26 cellular contexts compared by ENCODE assay signal in the genomic region with DNA sequence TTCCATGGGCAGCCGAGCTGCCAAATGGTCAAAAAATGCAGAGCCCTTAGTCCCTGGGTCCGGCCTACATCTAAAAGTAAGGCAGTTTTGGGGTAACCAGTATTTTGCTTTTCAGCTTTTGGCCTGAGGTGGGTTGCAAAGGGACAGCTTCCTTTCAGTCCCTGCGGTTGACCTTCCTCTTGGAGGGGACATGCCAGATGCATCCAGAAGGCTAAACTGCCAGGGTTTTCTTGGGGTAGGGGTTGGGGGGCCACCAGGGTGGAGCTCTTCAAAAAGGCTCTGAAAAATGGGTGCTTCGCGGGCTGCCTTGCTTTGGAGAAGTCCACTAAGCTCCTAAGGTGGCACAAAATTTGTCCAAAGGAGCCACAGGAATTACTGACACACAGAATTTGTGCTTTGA.
"Had no signal": no experiment of that assay in that cellular context is flagged by ENCODE, and none has a peak within 500 bp of the region (broad histone marks: within the 10 kb centered on the region; RNA-seq: fewer than 3 reads in every experiment).

No MANE protein-coding gene starts in this region.

- H3K27me3 Mint-ChIP-seq: activated CD4-positive, alpha-beta memory T cell treated with anti-CD3 and anti-CD28 coated beads for 36 hours; activated T-helper 17 cell treated with anti-CD3 and anti-CD28 coated beads, Interleukin-2, amount 50 U/mL, for 72 hours had no signal

- H3K27me3 ChIP-seq: brain microvascular endothelial cell, Peyer's patch had no signal

- ATAC-seq: activated T-cell treated with anti-CD3 and anti-CD28 coated beads, Interleukin-2, amount 50 U/mL, for 72 hours; activated T-helper 17 cell treated with anti-CD3 and anti-CD28 coated beads, Interleukin-2, amount 50 U/mL, for 72 hours; K562 had no signal

- H3K36me3 ChIP-seq: brain microvascular endothelial cell, Peyer's patch had no signal

- DNase-seq: activated CD4-positive, alpha-beta memory T cell treated with anti-CD3 and anti-CD28 coated beads for 36 hours; activated CD4-positive, alpha-beta T cell treated with anti-CD3 and anti-CD28 coated beads, Interleukin-2, amount 50 U/mL, for 1 hour; activated effector memory CD4-positive, alpha-beta T cell treated with anti-CD3 and anti-CD28 coated beads, Interleukin-2, amount 50 U/mL, for 16 hours; activated naive CD4-positive, alpha-beta T cell; activated naive CD4-positive, alpha-beta T cell treated with anti-CD3 and anti-CD28 coated beads, Interleukin-2, amount 50 U/mL, for 16 hours; activated naive CD8-positive, alpha-beta T cell treated with anti-CD3 and anti-CD28 coated beads for 36 hours; activated T-cell treated with anti-CD3 and anti-CD28 coated beads, Interleukin-2, amount 50 U/mL, for 1 hour; activated T-cell treated with anti-CD3 and anti-CD28 coated beads, Interleukin-2, amount 50 U/mL, for 72 hours; amniotic stem cell; aorta; brain microvascular endothelial cell; NCI-H1105 treated with DMSO at 0.1 percent for 48 hours; NCI-H1436; NCI-H1694; NCI-H1930; NCI-H2081 treated with DMSO at 0.1 percent for 48 hours; NCI-H226; NCI-H446 treated with DMSO at 0.1 percent for 48 hours; NCI-H524; NCI-H69; Peyer's patch; Right ventricle myocardium superior; T1000; WERI-Rb-1 had no signal

- H3K4me1 ChIP-seq: Peyer's patch had no signal

- H3K9me3 ChIP-seq: Peyer's patch had no signal

- H3K4me3 Mint-ChIP-seq: activated CD4-positive, alpha-beta memory T cell treated with anti-CD3 and anti-CD28 coated beads for 36 hours; activated naive CD8-positive, alpha-beta T cell treated with anti-CD3 and anti-CD28 coated beads for 36 hours; activated T-cell treated with anti-CD3 and anti-CD28 coated beads, Interleukin-2, amount 50 U/mL, for 72 hours; activated T-helper 17 cell treated with anti-CD3 and anti-CD28 coated beads, Interleukin-2, amount 50 U/mL, for 72 hours had no signal

- H3K27ac Mint-ChIP-seq: activated CD4-positive, alpha-beta memory T cell treated with anti-CD3 and anti-CD28 coated beads for 36 hours; activated naive CD8-positive, alpha-beta T cell treated with anti-CD3 and anti-CD28 coated beads for 36 hours; activated T-cell treated with anti-CD3 and anti-CD28 coated beads, Interleukin-2, amount 50 U/mL, for 72 hours; activated T-helper 17 cell treated with anti-CD3 and anti-CD28 coated beads, Interleukin-2, amount 50 U/mL, for 72 hours had no signal

- H3K27ac ChIP-seq: brain microvascular endothelial cell, Peyer's patch, WERI-Rb-1 had no signal

- H3K9me3 Mint-ChIP-seq: activated T-helper 17 cell treated with anti-CD3 and anti-CD28 coated beads, Interleukin-2, amount 50 U/mL, for 72 hours had no signal

- H3K4me3 ChIP-seq: K562, Peyer's patch had no signal
